In genomic region chr14:69005432-69006148, GRCh38 we compare ENCODE assay signal across 8 cellular contexts. TPM values are rescaled to one million over a fixed set of nuclear protein-coding genes. Genes with fewer than 3 reads are reported as not detected.
DNase-seq lines count a peak whose midpoint lies in the region; ATAC-seq and TF ChIP-seq lines count a peak whose summit lies in the region.

No MANE protein-coding gene starts in this region.

- peaks cover 19% of the 10 kb centered on the region for H3K4me1 ChIP-seq in mesenchymal stem cell (ENCODE audit: control insufficient read depth, insufficient read depth, low read depth, low read length)

- CTCF ChIA-PET in AG04449 (lab: Yijun Ruan, JAX) = interaction anchor here (0.8 to 4.4 kb wide), 4 partner anchors 12 to 31 kb away, joined by 3 to 18 read pairs (median 3); no protein-coding TSS in a partner anchor

- peak overlapping the region; percentile 80 to 89 for H3K27ac ChIP-seq in coronary artery
- H3K27ac ChIP-seq in mesenchymal stem cell (ENCODE audit: low read length, poor library complexity, severe bottlenecking) = peak overlapping the region; percentile 20

- H2BK5ac ChIP-seq in mesenchymal stem cell (ENCODE audit: low read depth, low read length, poor library complexity, severe bottlenecking) = no peak overlapping the region

- no peaks in the 10 kb centered on the region for H3K27me3 ChIP-seq in mesenchymal stem cell (ENCODE audit: control insufficient read depth in 1 of 2, insufficient read depth in 1 of 2, low read length in 2 of 2)

- H2AFZ ChIP-seq in mesenchymal stem cell (ENCODE audit: low read depth, low read length) = no peak overlapping the region

- H3K4me3 ChIP-seq in AG04449 (ENCODE audit: low read depth, low read length) (no peak overlapping the region), coronary artery (no peak overlapping the region), mesenchymal stem cell (ENCODE audit: insufficient read depth in 1 of 2, low read depth in 1 of 2, low read length in 2 of 2) (peak overlapping the region in 1 of 2 experiments; percentile 52)

- H3K79me1 ChIP-seq in mesenchymal stem cell (replicated peaks; ENCODE audit: low read length, poor library complexity, severe bottlenecking) = no peaks in the 10 kb centered on the region

- TF ChIP-seq CTCF in AG04449 (IDR thresholded peaks at IDR 0.05; ENCODE audit: insufficient read depth, low read length, missing control alignments) (no peak), coronary artery (IDR thresholded peaks at IDR 0.05) (no peak)

- peak overlapping the region; percentile 61 for H3K9ac ChIP-seq in mesenchymal stem cell (ENCODE audit: low read length)

- 45% methylated on average over 10 of the region's 11 CpGs for WGBS in mesenchymal stem cell

- H3K36me3 ChIP-seq in mesenchymal stem cell (ENCODE audit: control insufficient read depth in 1 of 2, insufficient read depth in 2 of 2, low read depth in 1 of 2, low read length in 2 of 2) = no peaks in the 10 kb centered on the region

- DNase-seq in AG04449 (ENCODE audit: low read depth, low spot score) = peak; percentile 81
- DNase-seq in Kasumi-1 (lab: John Stamatoyannopoulos, UW) = peak; percentile 21 to 38
- DNase-seq in coronary artery (ENCODE audit: low spot score) = peak; percentile 94
- peak; percentile 97 for DNase-seq in mesenchymal stem cell
- no peak for DNase-seq in AML-193 (lab: John Stamatoyannopoulos, UW)
- DNase-seq in NK-92 treated with Interleukin-12 subunit alpha and Interleukin-12 subunit beta, amount 100 ng/mL, for 24 hours (lab: John Stamatoyannopoulos, UW) = no peak

- ATAC-seq in GM21576 (IDR thresholded peaks at IDR 0.05; ENCODE audit: unreplicated experiment) = no peak
- no peak for ATAC-seq in GM19328 (IDR thresholded peaks at IDR 0.05; ENCODE audit: unreplicated experiment)

- POLR2A ChIA-PET in AG04449 (lab: Yijun Ruan, JAX) = interaction anchor here (0.6 to 1.3 kb wide), 7 partner anchors 10 to 66 kb away, joined by 3 to 4 read pairs (median 3); no protein-coding TSS in a partner anchor

- peak overlapping the region; percentile 42 for H2AK5ac ChIP-seq in mesenchymal stem cell (ENCODE audit: low read length, severe bottlenecking)

- peak overlapping the region in 1 of 2 experiments; percentile 35 for H3K14ac ChIP-seq in mesenchymal stem cell (ENCODE audit: low read length in 2 of 2)

- H3K23ac ChIP-seq in mesenchymal stem cell (ENCODE audit: low read length in 2 of 2) = peak overlapping the region in 1 of 2 experiments; percentile 66

- no peak overlapping the region for H4K91ac ChIP-seq in mesenchymal stem cell (ENCODE audit: low read length)

- H2BK120ac ChIP-seq in mesenchymal stem cell (ENCODE audit: low read depth, low read length) = no peak overlapping the region

- H2BK12ac ChIP-seq in mesenchymal stem cell (ENCODE audit: low read length in 2 of 2) = peak overlapping the region; percentile 62 to 85

- no peak overlapping the region for H3K4me2 ChIP-seq in mesenchymal stem cell (ENCODE audit: low read length, poor library complexity, severe bottlenecking)

- H2BK15ac ChIP-seq in mesenchymal stem cell (ENCODE audit: low read depth, poor library complexity, severe bottlenecking) = peak overlapping the region; percentile 56

- peak overlapping the region; percentile 59 for H4K8ac ChIP-seq in mesenchymal stem cell (ENCODE audit: low read length)

- peaks cover 2% of the 10 kb centered on the region for H3K9me3 ChIP-seq in mesenchymal stem cell (ENCODE audit: control insufficient read depth, low read length)

- peak overlapping the region; percentile 66 to 81 for H3K18ac ChIP-seq in mesenchymal stem cell (ENCODE audit: low read depth in 1 of 2, low read length in 2 of 2)

- no peak overlapping the region for H3K4ac ChIP-seq in mesenchymal stem cell (ENCODE audit: low read depth in 1 of 2, low read length in 2 of 2)

RNA-seq across cellular contexts. Expression of gene ACTN1, which starts 26.5 kb away (rescaled TPM):
- polyA plus RNA-seq in mesenchymal stem cell (2013, experiment 1 of 2) = 359 TPM
- 344 TPM for polyA plus RNA-seq in mesenchymal stem cell (2013, experiment 2 of 2)

Comparison
In these comparisons a context has a peak if more than half of its experiments do, and no peak if none do; other contexts are left out.
1. DNase-seq: peak in AG04449 (single experiment), Kasumi-1 (2 of 2), coronary artery (single experiment) and mesenchymal stem cell (single experiment); none in AML-193 (0 of 2) and NK-92 treated with Interleukin-12 subunit alpha and Interleukin-12 subunit beta, amount 100 ng/mL, for 24 hours (single experiment).